In the genomic region with DNA sequence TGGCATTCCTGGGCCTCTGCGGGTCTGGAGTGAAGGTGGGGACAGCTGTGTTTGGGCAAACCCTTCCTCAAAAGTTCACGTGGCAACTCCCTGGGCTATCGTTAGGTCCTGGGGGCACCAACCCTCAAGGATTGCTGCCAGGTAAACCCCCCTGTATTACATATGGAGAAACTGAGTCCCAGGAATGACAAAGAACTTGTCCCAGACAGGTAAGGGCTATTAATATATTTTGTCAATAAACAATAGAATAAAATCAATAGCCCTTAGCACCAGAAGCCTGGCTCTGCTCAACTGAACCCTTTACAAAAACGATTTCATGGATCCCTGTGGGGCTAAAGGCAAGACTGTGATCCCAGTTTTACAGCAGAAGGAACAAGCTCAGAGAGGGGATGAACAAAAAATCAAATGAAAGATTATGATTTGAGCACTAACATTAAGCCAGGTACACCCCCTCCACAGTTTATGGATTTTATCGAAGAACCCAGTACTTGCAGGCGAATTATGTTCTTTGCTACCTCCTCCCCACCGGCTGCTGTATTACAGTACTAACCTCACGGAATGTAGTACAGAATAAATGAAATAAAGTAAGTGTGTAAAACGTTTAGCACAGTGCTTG, we compare ENCODE assay signal across 1 cellular context.
TF ChIP-seq lines count a peak whose summit lies in the region.

No MANE protein-coding gene starts in this region.

TF ChIP-seq in SK-N-SH, 30 proteins besides CTCF, POLR2A, EP300 and RAD21:
- TF ChIP-seq FOSL2 (IDR thresholded peaks at IDR 0.05; ENCODE audit: borderline replicate concordance, low read depth) (no peak), FOXJ3 (CRISPR knock-in tag; IDR thresholded peaks at IDR 0.05) (no peak), JUND (IDR thresholded peaks at IDR 0.05) (no peak), NFIC (IDR thresholded peaks at IDR 0.05; ENCODE audit: borderline replicate concordance) (no peak), MEF2A (IDR thresholded peaks at IDR 0.05; ENCODE audit: borderline replicate concordance, low read depth) (0 out of 2 replicates have a peak, but pooled peaks have one; percentile 5), RCOR1 (IDR thresholded peaks at IDR 0.05; ENCODE audit: low read length) (no peak), RFX5 (IDR thresholded peaks at IDR 0.05; ENCODE audit: low read length) (no peak), NRF1 (IDR thresholded peaks at IDR 0.05; ENCODE audit: low read depth, low read length) (no peak), GATA2 (CRISPR knock-in tag; IDR thresholded peaks at IDR 0.05) (no peak), ELF1 (IDR thresholded peaks at IDR 0.05) (0 out of 2 replicates have a peak, but pooled peaks have one; percentile 0), TCF12 (IDR thresholded peaks at IDR 0.05) (no peak), SIN3A (IDR thresholded peaks at IDR 0.05; ENCODE audit: borderline replicate concordance, low read depth, low read length) (no peak), RXRA (IDR thresholded peaks at IDR 0.05; ENCODE audit: borderline replicate concordance, low read depth) (no peak), POLR2AphosphoS5 (IDR thresholded peaks at IDR 0.05; ENCODE audit: low read depth, low read length) (0 out of 2 replicates have a peak, but pooled peaks have one; percentile 7), SMC3 (IDR thresholded peaks at IDR 0.05; ENCODE audit: low read depth, low read length) (no peak), MXI1 (IDR thresholded peaks at IDR 0.05; ENCODE audit: low read depth, low read length) (0 out of 2 replicates have a peak, but pooled peaks have one; percentile 4), TEAD4 (IDR thresholded peaks at IDR 0.05; ENCODE audit: borderline replicate concordance, insufficient read depth) (no peak), FOXM1 (IDR thresholded peaks at IDR 0.05; ENCODE audit: low read depth) (no peak), GABPA (IDR thresholded peaks at IDR 0.05; ENCODE audit: low read depth) (no peak), CHD2 (IDR thresholded peaks at IDR 0.05; ENCODE audit: low read length, partially characterized antibody) (no peak), EZH2phosphoT487 (IDR thresholded peaks at IDR 0.05; ENCODE audit: borderline replicate concordance, low read depth) (no peak), TAF1 (IDR thresholded peaks at IDR 0.05; ENCODE audit: borderline replicate concordance, low read depth, low read length) (no peak), YY1 (IDR thresholded peaks at IDR 0.05; ENCODE audit: low read depth) (no peak)
- TF ChIP-seq, protein P1, sequence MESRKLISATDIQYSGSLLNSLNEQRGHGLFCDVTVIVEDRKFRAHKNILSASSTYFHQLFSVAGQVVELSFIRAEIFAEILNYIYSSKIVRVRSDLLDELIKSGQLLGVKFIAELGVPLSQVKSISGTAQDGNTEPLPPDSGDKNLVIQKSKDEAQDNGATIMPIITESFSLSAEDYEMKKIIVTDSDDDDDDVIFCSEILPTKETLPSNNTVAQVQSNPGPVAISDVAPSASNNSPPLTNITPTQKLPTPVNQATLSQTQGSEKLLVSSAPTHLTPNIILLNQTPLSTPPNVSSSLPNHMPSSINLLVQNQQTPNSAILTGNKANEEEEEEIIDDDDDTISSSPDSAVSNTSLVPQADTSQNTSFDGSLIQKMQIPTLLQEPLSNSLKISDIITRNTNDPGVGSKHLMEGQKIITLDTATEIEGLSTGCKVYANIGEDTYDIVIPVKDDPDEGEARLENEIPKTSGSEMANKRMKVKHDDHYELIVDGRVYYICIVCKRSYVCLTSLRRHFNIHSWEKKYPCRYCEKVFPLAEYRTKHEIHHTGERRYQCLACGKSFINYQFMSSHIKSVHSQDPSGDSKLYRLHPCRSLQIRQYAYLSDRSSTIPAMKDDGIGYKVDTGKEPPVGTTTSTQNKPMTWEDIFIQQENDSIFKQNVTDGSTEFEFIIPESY (IDR thresholded peaks at IDR 0.05; ENCODE audit: borderline replicate concordance, low read depth): no peak
- TF ChIP-seq, protein P2, sequence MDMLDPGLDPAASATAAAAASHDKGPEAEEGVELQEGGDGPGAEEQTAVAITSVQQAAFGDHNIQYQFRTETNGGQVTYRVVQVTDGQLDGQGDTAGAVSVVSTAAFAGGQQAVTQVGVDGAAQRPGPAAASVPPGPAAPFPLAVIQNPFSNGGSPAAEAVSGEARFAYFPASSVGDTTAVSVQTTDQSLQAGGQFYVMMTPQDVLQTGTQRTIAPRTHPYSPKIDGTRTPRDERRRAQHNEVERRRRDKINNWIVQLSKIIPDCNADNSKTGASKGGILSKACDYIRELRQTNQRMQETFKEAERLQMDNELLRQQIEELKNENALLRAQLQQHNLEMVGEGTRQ (IDR thresholded peaks at IDR 0.05; ENCODE audit: borderline replicate concordance, low read depth, low read length): no peak
- TF ChIP-seq, protein P3, sequence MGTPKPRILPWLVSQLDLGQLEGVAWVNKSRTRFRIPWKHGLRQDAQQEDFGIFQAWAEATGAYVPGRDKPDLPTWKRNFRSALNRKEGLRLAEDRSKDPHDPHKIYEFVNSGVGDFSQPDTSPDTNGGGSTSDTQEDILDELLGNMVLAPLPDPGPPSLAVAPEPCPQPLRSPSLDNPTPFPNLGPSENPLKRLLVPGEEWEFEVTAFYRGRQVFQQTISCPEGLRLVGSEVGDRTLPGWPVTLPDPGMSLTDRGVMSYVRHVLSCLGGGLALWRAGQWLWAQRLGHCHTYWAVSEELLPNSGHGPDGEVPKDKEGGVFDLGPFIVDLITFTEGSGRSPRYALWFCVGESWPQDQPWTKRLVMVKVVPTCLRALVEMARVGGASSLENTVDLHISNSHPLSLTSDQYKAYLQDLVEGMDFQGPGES (IDR thresholded peaks at IDR 0.05; ENCODE audit: low read depth, low read length): no peak
- TF ChIP-seq, protein P4, sequence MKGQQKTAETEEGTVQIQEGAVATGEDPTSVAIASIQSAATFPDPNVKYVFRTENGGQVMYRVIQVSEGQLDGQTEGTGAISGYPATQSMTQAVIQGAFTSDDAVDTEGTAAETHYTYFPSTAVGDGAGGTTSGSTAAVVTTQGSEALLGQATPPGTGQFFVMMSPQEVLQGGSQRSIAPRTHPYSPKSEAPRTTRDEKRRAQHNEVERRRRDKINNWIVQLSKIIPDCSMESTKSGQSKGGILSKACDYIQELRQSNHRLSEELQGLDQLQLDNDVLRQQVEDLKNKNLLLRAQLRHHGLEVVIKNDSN (IDR thresholded peaks at IDR 0.05; ENCODE audit: borderline replicate concordance, low read depth): no peak
- TF ChIP-seq, protein P5, sequence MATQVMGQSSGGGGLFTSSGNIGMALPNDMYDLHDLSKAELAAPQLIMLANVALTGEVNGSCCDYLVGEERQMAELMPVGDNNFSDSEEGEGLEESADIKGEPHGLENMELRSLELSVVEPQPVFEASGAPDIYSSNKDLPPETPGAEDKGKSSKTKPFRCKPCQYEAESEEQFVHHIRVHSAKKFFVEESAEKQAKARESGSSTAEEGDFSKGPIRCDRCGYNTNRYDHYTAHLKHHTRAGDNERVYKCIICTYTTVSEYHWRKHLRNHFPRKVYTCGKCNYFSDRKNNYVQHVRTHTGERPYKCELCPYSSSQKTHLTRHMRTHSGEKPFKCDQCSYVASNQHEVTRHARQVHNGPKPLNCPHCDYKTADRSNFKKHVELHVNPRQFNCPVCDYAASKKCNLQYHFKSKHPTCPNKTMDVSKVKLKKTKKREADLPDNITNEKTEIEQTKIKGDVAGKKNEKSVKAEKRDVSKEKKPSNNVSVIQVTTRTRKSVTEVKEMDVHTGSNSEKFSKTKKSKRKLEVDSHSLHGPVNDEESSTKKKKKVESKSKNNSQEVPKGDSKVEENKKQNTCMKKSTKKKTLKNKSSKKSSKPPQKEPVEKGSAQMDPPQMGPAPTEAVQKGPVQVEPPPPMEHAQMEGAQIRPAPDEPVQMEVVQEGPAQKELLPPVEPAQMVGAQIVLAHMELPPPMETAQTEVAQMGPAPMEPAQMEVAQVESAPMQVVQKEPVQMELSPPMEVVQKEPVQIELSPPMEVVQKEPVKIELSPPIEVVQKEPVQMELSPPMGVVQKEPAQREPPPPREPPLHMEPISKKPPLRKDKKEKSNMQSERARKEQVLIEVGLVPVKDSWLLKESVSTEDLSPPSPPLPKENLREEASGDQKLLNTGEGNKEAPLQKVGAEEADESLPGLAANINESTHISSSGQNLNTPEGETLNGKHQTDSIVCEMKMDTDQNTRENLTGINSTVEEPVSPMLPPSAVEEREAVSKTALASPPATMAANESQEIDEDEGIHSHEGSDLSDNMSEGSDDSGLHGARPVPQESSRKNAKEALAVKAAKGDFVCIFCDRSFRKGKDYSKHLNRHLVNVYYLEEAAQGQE (IDR thresholded peaks at IDR 0.05; ENCODE audit: low read depth, low read length): no peak
- TF ChIP-seq, protein P6, sequence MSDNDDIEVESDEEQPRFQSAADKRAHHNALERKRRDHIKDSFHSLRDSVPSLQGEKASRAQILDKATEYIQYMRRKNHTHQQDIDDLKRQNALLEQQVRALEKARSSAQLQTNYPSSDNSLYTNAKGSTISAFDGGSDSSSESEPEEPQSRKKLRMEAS (IDR thresholded peaks at IDR 0.05; ENCODE audit: low read depth): no peak
TF ChIP-seq in SK-N-SH: peak in this region for 4.
